21 cellular contexts compared by ENCODE assay signal in the genomic region with DNA sequence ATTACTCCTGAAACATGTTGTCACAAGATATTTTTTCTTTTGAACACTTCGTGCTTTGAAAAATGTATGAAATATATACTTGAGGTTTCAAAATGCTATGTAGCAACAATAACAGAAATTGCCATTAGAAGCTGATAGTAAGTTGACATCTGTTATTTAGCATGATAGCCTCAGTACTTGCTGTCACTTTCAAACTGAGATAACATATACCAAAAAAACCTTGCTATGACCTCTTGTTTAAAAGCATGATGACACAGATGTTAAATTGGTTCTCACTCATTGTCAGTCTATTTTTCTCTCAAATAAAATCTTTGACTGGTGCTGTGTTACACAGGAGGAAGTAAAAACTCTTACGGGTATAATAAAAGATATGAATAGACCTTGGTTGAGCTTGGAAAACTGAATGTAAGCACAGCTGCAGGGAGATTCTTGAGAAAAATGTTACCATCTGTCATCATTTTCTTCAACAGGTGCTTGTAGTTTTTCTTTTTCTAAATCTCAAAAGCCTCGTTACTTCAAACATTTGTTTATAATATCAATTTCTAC. TPM values are rescaled to one million over a fixed set of nuclear protein-coding genes. Genes with fewer than 3 reads are reported as not detected.
"Had no signal": no experiment of that assay in that cellular context is flagged by ENCODE, and none has a peak within 500 bp of the region (broad histone marks: within the 10 kb centered on the region; RNA-seq: fewer than 3 reads in every experiment).

No MANE protein-coding gene starts in this region.

- H3K27ac Mint-ChIP-seq: activated B cell treated with CpG ODN at 0.5 μM for 24 hours; activated CD4-positive, alpha-beta memory T cell treated with anti-CD3 and anti-CD28 coated beads for 36 hours; activated naive CD8-positive, alpha-beta T cell treated with anti-CD3 and anti-CD28 coated beads for 36 hours; naive thymus-derived CD8-positive, alpha-beta T cell had no signal

- DNase-seq: activated B cell treated with CpG ODN at 0.5 μM for 24 hours; activated CD4-positive, alpha-beta memory T cell treated with anti-CD3 and anti-CD28 coated beads for 36 hours; activated CD4-positive, alpha-beta T cell treated with anti-CD3 and anti-CD28 coated beads for 4 hours; activated naive CD4-positive, alpha-beta T cell; activated naive CD8-positive, alpha-beta T cell treated with anti-CD3 and anti-CD28 coated beads for 36 hours; activated T-cell treated with anti-CD3 and anti-CD28 coated beads for 4 hours; amniotic stem cell; dermis blood vessel endothelial cell; effector memory CD4-positive, alpha-beta T cell; mesenchymal stem cell; mucosa of descending colon; naive thymus-derived CD8-positive, alpha-beta T cell; pancreas; right lobe of liver; stimulated activated CD4-positive, alpha-beta T cell treated with anti-CD3 and anti-CD28 coated beads, Interleukin-4, amount 100 ng/mL, for 1 hour; stomach; trophoblast cell had no signal

- H3K4me1 Mint-ChIP-seq: activated naive CD8-positive, alpha-beta T cell treated with anti-CD3 and anti-CD28 coated beads for 36 hours had no signal

- H3K27me3 ChIP-seq: cardiac muscle cell, esophagus muscularis mucosa, pancreas, right lobe of liver, stomach, vagina had no signal

- H3K9me3 Mint-ChIP-seq: activated CD4-positive, alpha-beta memory T cell treated with anti-CD3 and anti-CD28 coated beads for 36 hours; activated naive CD8-positive, alpha-beta T cell treated with anti-CD3 and anti-CD28 coated beads for 36 hours had no signal

- H3K36me3 Mint-ChIP-seq: activated CD4-positive, alpha-beta memory T cell treated with anti-CD3 and anti-CD28 coated beads for 36 hours; activated naive CD8-positive, alpha-beta T cell treated with anti-CD3 and anti-CD28 coated beads for 36 hours had no signal

- H3K4me3 Mint-ChIP-seq: activated B cell treated with CpG ODN at 0.5 μM for 24 hours; activated CD4-positive, alpha-beta memory T cell treated with anti-CD3 and anti-CD28 coated beads for 36 hours; activated naive CD8-positive, alpha-beta T cell treated with anti-CD3 and anti-CD28 coated beads for 36 hours; naive thymus-derived CD8-positive, alpha-beta T cell had no signal

- ATAC-seq: mucosa of descending colon; naive thymus-derived CD8-positive, alpha-beta T cell; pancreas; right lobe of liver had no signal

- H3K27ac ChIP-seq: cardiac muscle cell, esophagus muscularis mucosa, pancreas, right lobe of liver, stomach, vagina had no signal

- H3K4me1 ChIP-seq: esophagus muscularis mucosa, pancreas, right lobe of liver, stomach, vagina had no signal

- H3K27me3 Mint-ChIP-seq: activated B cell treated with CpG ODN at 0.5 μM for 24 hours had no signal

RNA-seq across cellular contexts. Expression of a gene that starts 18.6 kb away (rescaled TPM):
- total RNA-seq: activated CD4-positive, alpha-beta memory T cell treated with anti-CD3 and anti-CD28 coated beads for 36 hours; activated naive CD8-positive, alpha-beta T cell treated with anti-CD3 and anti-CD28 coated beads for 36 hours; endothelial cell of umbilical vein had no signal
- polyA plus RNA-seq: naive thymus-derived CD8-positive, alpha-beta T cell had no signal
